Comparison of ENCODE assay signal across 17 cellular contexts in the genomic region with DNA sequence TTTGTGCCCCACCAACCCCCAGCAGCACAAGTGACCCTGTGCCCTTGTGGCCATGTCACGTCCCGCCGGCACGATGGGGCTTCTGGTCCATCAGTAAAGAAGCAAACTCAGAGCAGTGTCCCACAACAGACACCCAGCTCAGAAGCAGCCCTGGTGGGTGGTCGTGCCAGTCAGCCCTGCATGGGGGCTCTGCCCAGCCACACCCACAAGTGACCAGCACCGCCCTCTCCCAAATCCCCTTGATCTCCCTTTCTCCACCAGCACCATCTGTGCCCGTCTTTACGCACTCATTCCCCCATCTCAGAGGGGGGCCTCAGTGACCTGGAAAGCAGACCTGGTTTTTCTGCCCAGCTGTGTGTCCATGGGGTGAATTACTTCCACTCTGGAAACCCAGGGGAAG.
DNase-seq lines count a peak whose midpoint lies in the region; ATAC-seq and TF ChIP-seq lines count a peak whose summit lies in the region.
"Had no signal": no experiment of that assay in that cellular context is flagged by ENCODE, and none has a peak within 500 bp of the region (broad histone marks: within the 10 kb centered on the region; RNA-seq: fewer than 3 reads in every experiment).

No MANE protein-coding gene starts in this region.

- H3K9me3 Mint-ChIP-seq in neural progenitor cell = no peaks in the 10 kb centered on the region
- H3K9me3 Mint-ChIP-seq in stimulated activated memory B cell treated with anti-CD40 and anti-IgM and Interleukin-4, amounts not matched to agents 10 μg/mL and 1 μg/mL and 100 μg/mL, for 72 hours = no peaks in the 10 kb centered on the region
- H3K9me3 Mint-ChIP-seq: CD8-positive, alpha-beta T cell had no signal

- TF ChIP-seq CTCF in HEK293 (tag by site-specific recombination; IDR thresholded peaks at IDR 0.05) = no peak
- no peak for TF ChIP-seq CTCF in neural progenitor cell (IDR thresholded peaks at IDR 0.05)
- no peak for TF ChIP-seq CTCF in Peyer's patch (IDR thresholded peaks at IDR 0.05)

- CTCF ChIA-PET in HEK293 (lab: Yijun Ruan, JAX) = no interaction called here

- no peaks in the 10 kb centered on the region for H3K36me3 Mint-ChIP-seq in neural progenitor cell
- no peaks in the 10 kb centered on the region for H3K36me3 Mint-ChIP-seq in stimulated activated memory B cell treated with anti-CD40 and anti-IgM and Interleukin-4, amounts not matched to agents 10 μg/mL and 1 μg/mL and 100 μg/mL, for 72 hours
- H3K36me3 Mint-ChIP-seq: CD8-positive, alpha-beta T cell had no signal

- TF ChIP-seq POLR2A in Peyer's patch (IDR thresholded peaks at IDR 0.05) = no peak

- no peaks in the 10 kb centered on the region for H3F3A ChIP-seq in neural progenitor cell (ENCODE audit: low read depth)

- H3K27ac ChIP-seq in HEK293 (ENCODE audit: extremely low read depth, low read depth, low read length) (no peak overlapping the region), neural progenitor cell (no peak overlapping the region), Peyer's patch (no peak overlapping the region)
- H3K27ac ChIP-seq: BLaER1 treated with 17β-estradiol and CSF1 and Interleukin-3, amounts not matched to agents 10 nM and 100 nM; GM23248; HL-60 had no signal

- no peaks in the 10 kb centered on the region for H3K9me3 ChIP-seq in HEK293 (ENCODE audit: control insufficient read depth, insufficient read depth, low read depth, low read length)
- no peaks in the 10 kb centered on the region for H3K9me3 ChIP-seq in neural progenitor cell (ENCODE audit: low read depth)
- no peaks in the 10 kb centered on the region for H3K9me3 ChIP-seq in Peyer's patch
- H3K9me3 ChIP-seq: BLaER1 treated with 17β-estradiol and CSF1 and Interleukin-3, amounts not matched to agents 10 nM and 100 nM; HAP-1 had no signal

- peaks cover 39% of the 10 kb centered on the region for H3K4me1 Mint-ChIP-seq in neural progenitor cell
- no peaks in the 10 kb centered on the region for H3K4me1 Mint-ChIP-seq in stimulated activated memory B cell treated with anti-CD40 and anti-IgM and Interleukin-4, amounts not matched to agents 10 μg/mL and 1 μg/mL and 100 μg/mL, for 72 hours
- H3K4me1 Mint-ChIP-seq: B cell had no signal

- H3K27me3 ChIP-seq in neural progenitor cell = no peaks in the 10 kb centered on the region
- H3K27me3 ChIP-seq in Peyer's patch = no peaks in the 10 kb centered on the region
- H3K27me3 ChIP-seq: BLaER1 treated with 17β-estradiol and CSF1 and Interleukin-3, amounts not matched to agents 10 nM and 100 nM had no signal

- H3K4me3 Mint-ChIP-seq in neural progenitor cell = no peak overlapping the region
- H3K4me3 Mint-ChIP-seq in stimulated activated memory B cell treated with anti-CD40 and anti-IgM and Interleukin-4, amounts not matched to agents 10 μg/mL and 1 μg/mL and 100 μg/mL, for 72 hours = no peak overlapping the region
- H3K4me3 Mint-ChIP-seq: B cell; CD8-positive, alpha-beta T cell had no signal

- H3K4me3 ChIP-seq in HEK293 (ENCODE audit: low read depth, low read length) = no peak overlapping the region
- no peak overlapping the region for H3K4me3 ChIP-seq in neural progenitor cell
- H3K4me3 ChIP-seq in Peyer's patch = no peak overlapping the region
- H3K4me3 ChIP-seq: BLaER1 treated with 17β-estradiol and CSF1 and Interleukin-3, amounts not matched to agents 10 nM and 100 nM; GM23248; HAP-1 had no signal

- no peaks in the 10 kb centered on the region for H3K79me2 ChIP-seq in neural progenitor cell (ENCODE audit: low read depth)

- no peak overlapping the region for H3K9ac ChIP-seq in neural progenitor cell
- H3K9ac ChIP-seq: BLaER1 treated with 17β-estradiol and CSF1 and Interleukin-3, amounts not matched to agents 10 nM and 100 nM; GM23248 had no signal

- H3K27ac Mint-ChIP-seq in neural progenitor cell = peak overlapping the region; percentile 20
- no peak overlapping the region for H3K27ac Mint-ChIP-seq in stimulated activated memory B cell treated with anti-CD40 and anti-IgM and Interleukin-4, amounts not matched to agents 10 μg/mL and 1 μg/mL and 100 μg/mL, for 72 hours
- H3K27ac Mint-ChIP-seq: B cell; CD8-positive, alpha-beta T cell had no signal

- H3K4me2 ChIP-seq in neural progenitor cell = no peak overlapping the region
- H3K4me2 ChIP-seq: BLaER1 treated with 17β-estradiol and CSF1 and Interleukin-3, amounts not matched to agents 10 nM and 100 nM had no signal

- H3K4me1 ChIP-seq in HEK293 (ENCODE audit: control insufficient read depth, insufficient read depth, low read length) (no peaks in the 10 kb centered on the region), neural progenitor cell (peaks cover 10% of the 10 kb centered on the region), Peyer's patch (no peaks in the 10 kb centered on the region)
- H3K4me1 ChIP-seq: BLaER1 treated with 17β-estradiol and CSF1 and Interleukin-3, amounts not matched to agents 10 nM and 100 nM; HAP-1 had no signal

- peak; percentile 16 for ATAC-seq in stimulated activated memory B cell treated with anti-CD40 and anti-IgM and Interleukin-4, amounts not matched to agents 10 μg/mL and 1 μg/mL and 100 μg/mL, for 72 hours
- no peak for ATAC-seq in HG03139 (IDR thresholded peaks at IDR 0.05; ENCODE audit: unreplicated experiment)
- ATAC-seq: CD8-positive, alpha-beta T cell had no signal

- no peaks in the 10 kb centered on the region for H4K20me1 ChIP-seq in neural progenitor cell (ENCODE audit: low read depth)
- H4K20me1 ChIP-seq: BLaER1 treated with 17β-estradiol and CSF1 and Interleukin-3, amounts not matched to agents 10 nM and 100 nM had no signal

- POLR2A ChIA-PET in HEK293 (lab: Yijun Ruan, JAX) = no interaction called here

- no peaks in the 10 kb centered on the region for H3K36me3 ChIP-seq in HEK293 (ENCODE audit: control insufficient read depth in 2 of 2, insufficient read depth in 1 of 2, low read length in 2 of 2)
- no peaks in the 10 kb centered on the region for H3K36me3 ChIP-seq in neural progenitor cell
- no peaks in the 10 kb centered on the region for H3K36me3 ChIP-seq in Peyer's patch
- H3K36me3 ChIP-seq: BLaER1 treated with 17β-estradiol and CSF1 and Interleukin-3, amounts not matched to agents 10 nM and 100 nM; HAP-1 had no signal

- DNase-seq in NCI-H82 treated with DMSO at 0.1 percent for 48 hours (lab: John Stamatoyannopoulos, UW; ENCODE audit: unreplicated experiment) = peak; percentile 38
- no peak for DNase-seq in neural progenitor cell (ENCODE audit: low spot score)
- no peak for DNase-seq in activated effector memory CD4-positive, alpha-beta T cell treated with anti-CD3 and anti-CD28 coated beads, Interleukin-2, amount 50 U/mL, for 16 hours
- no peak for DNase-seq in Peyer's patch
- DNase-seq: 8988T; Calu3; CD8-positive, alpha-beta T cell; DMS79 treated with DMSO at 0.1 percent for 48 hours; GF-D8; GM23248 had no signal

- H2AFZ ChIP-seq in neural progenitor cell (replicated peaks) = no peak overlapping the region
- H2AFZ ChIP-seq: GM23248 had no signal

- peaks cover 19% of the 10 kb centered on the region for H3K27me3 Mint-ChIP-seq in neural progenitor cell (ENCODE audit: insufficient read depth, low read depth)
- H3K27me3 Mint-ChIP-seq in stimulated activated memory B cell treated with anti-CD40 and anti-IgM and Interleukin-4, amounts not matched to agents 10 μg/mL and 1 μg/mL and 100 μg/mL, for 72 hours = peaks cover 14% of the 10 kb centered on the region

TF ChIP-seq in HEK293, 187 proteins besides CTCF, POLR2A, EP300 and RAD21:
- TF ChIP-seq ZIC2 (tag by site-specific recombination; IDR thresholded peaks at IDR 0.05) (peak; percentile 27; the same call in 1 of the 2 replicates), ZNF76 (tag by site-specific recombination; IDR thresholded peaks at IDR 0.05; ENCODE audit: borderline replicate concordance, low read depth) (no peak)
